Comparison of ENCODE assay signal across 8 cellular contexts in the genomic region with DNA sequence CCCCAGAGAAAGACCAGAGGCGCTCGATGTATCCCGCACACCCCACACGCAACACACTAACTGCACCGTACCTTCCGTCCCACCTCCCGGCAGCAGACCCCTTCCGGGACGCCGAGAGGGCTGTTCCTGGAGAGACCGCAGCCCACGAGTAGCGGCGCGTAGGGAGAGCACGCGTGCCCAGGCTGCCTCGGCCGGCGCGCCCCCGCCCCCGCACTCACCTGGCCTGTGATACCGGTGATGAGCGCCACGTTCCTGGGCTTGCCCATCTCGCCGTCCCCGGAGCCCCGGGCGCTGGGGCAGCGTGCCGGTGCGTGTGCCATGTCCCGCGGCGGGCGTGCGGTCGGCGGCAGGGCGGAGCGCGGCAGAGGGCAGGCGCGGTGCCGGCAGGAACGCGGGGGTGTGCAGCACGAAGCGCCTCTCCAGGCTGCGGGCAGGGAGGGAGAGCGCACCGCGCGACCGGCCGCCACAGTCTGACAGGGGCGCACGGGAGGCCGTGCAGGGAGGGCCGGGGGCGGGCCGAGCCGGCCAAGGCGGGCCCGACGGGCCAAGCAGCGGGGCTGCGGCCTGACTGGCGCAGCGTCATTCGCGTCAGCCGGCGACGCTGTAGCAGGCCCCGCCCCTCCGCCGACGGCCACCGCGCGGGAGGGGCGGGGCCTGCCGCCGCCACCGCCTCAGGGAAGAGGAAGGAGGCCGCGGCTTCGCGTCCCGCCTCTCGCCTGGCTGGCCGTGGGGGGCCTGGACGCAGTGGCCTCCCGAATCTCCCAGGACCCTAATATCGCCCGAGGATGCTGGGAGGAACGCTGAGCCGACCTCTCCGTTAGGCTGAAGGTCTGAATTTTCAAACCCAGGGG. TPM values are rescaled to one million over a fixed set of nuclear protein-coding genes. Genes with fewer than 3 reads are reported as not detected.
DNase-seq lines count a peak whose midpoint lies in the region; TF ChIP-seq lines count a peak whose summit lies in the region.

Gene GMDS (minus strand): TSS at position 503 of the 851 bp plus-strand sequence.

- in situ Hi-C loops in GM23248 (cut with MboI), result no loop called here

- no peaks in the 10 kb centered on the region for H4K20me1 ChIP-seq in GM23248 (ENCODE audit: insufficient read depth)

- H3K9me3 ChIP-seq in GM23248 (ENCODE audit: low read depth) (no peaks in the 10 kb centered on the region), stomach (no peaks in the 10 kb centered on the region)

- no peak for TF ChIP-seq EP300 in stomach (IDR thresholded peaks at IDR 0.05)

- H3K9me2 ChIP-seq in GM23248 (ENCODE audit: insufficient read depth), result no peaks in the 10 kb centered on the region

- H3K9ac ChIP-seq in GM23248, result peak within 1 kb of the TSS; percentile 95

- H2AFZ ChIP-seq in GM23248, result peak within 1 kb of the TSS; percentile 99

- H3K36me3 Mint-ChIP-seq in neural crest cell (ENCODE audit: low read depth), result no peaks in the 10 kb centered on the region

- no peaks in the 10 kb centered on the region for H3K9me3 Mint-ChIP-seq in neural crest cell

- H3K4me3 ChIP-seq in GM23248 (peak within 1 kb of the TSS; percentile 99), fibroblast of villous mesenchyme (ENCODE audit: low read depth, low read length) (peak within 1 kb of the TSS; percentile 87), stomach (peak within 1 kb of the TSS; percentile 71 to 97 (median 93))

- H3K4me3 Mint-ChIP-seq in neural crest cell, result peak within 1 kb of the TSS; percentile 94

- H3K27me3 ChIP-seq in GM23248 (replicated peaks; ENCODE audit: insufficient read depth) (no peaks in the 10 kb centered on the region), stomach (no peaks in the 10 kb centered on the region)

- peak within 1 kb of the TSS; percentile 91 for H3K27ac Mint-ChIP-seq in neural crest cell (ENCODE audit: unreplicated experiment)

- peak within 1 kb of the TSS; percentile 56 for H3K27ac ChIP-seq in GM23248
- H3K27ac ChIP-seq in stomach, result peak within 1 kb of the TSS; percentile 91 to 98 (median 97)

- intact Hi-C loops in stomach (cut with DNase I; ENCODE audit: low total_unique reads), result no loop called here

- peaks cover 10% of the 10 kb centered on the region for H3K27me3 Mint-ChIP-seq in neural crest cell (ENCODE audit: low read depth)

- TF ChIP-seq CTCF in fibroblast of villous mesenchyme (IDR thresholded peaks at IDR 0.05; ENCODE audit: insufficient read depth, low read depth, low read length), result no peak
- TF ChIP-seq CTCF in neural crest cell (conservative IDR thresholded peaks at IDR 0.05), result no peak
- no peak for TF ChIP-seq CTCF in stomach (IDR thresholded peaks at IDR 0.05)

- H3K4me1 ChIP-seq in GM23248 (ENCODE audit: insufficient read depth), result no peaks in the 10 kb centered on the region
- H3K4me1 ChIP-seq in stomach, result peaks cover 11 to 60% (median 32%) of the 10 kb centered on the region in 4 donors

- DNase-seq in EL (peak; percentile 90), GM23248 (peak; percentile 95), Kasumi-1 (lab: John Stamatoyannopoulos, UW) (peak; percentile 59 to 62), SHP77 treated with DMSO at 0.1 percent for 48 hours (lab: John Stamatoyannopoulos, UW) (peak; percentile 45), activated gamma-delta T cell (lab: John Stamatoyannopoulos, UW) (peak; percentile 78), fibroblast of villous mesenchyme (ENCODE audit: low read depth) (peak; percentile 84), neural crest cell (ENCODE audit: low read depth, low spot score) (peak; percentile 70), stomach (peak; percentile 90)

- H3K4me1 Mint-ChIP-seq in neural crest cell, result peaks cover 20% of the 10 kb centered on the region

- H3F3A ChIP-seq in GM23248 (ENCODE audit: insufficient read depth), result no peaks in the 10 kb centered on the region

- no peaks in the 10 kb centered on the region for H3K36me3 ChIP-seq in GM23248 (ENCODE audit: low read depth)
- peaks cover 0 to 14% (median 9%) of the 10 kb centered on the region in 4 donors for H3K36me3 ChIP-seq in stomach

- TF ChIP-seq POLR2A in stomach (IDR thresholded peaks at IDR 0.05), result peak in 1 of 4 donors; percentile 48

- peak within 1 kb of the TSS; percentile 92 for H3K4me2 ChIP-seq in GM23248 (ENCODE audit: unreplicated experiment)

- WGBS in GM23248 (ENCODE audit: low coverage in 1 of 2, low lambda C conversion rate in 2 of 2, missing lambda C conversion rate in 2 of 2), 2 experiments, result 1% methylated on average over 76 to 77 of the region's 102 CpGs
- 0 to 1% (median 1%) methylated on average over 22 to 102 of the region's 102 CpGs for WGBS in stomach, 5 donors

- H3K79me2 ChIP-seq in GM23248 (ENCODE audit: insufficient read depth), result no peaks in the 10 kb centered on the region

RNA-seq across cellular contexts. Expression of gene GMDS, which starts in this region (rescaled TPM):
- 3.0 and 13.8 TPM in 2 replicates for total RNA-seq in GM23248 (2014; rRNA removed; shearing (Covaris generic))
- polyA plus RNA-seq in GM23248 (2016; fragmentation: Nextera tagmentation; extraction: Ambion mirVana) (12.6 and 14.1 TPM in 2 replicates), stomach (100 to 1,000 TPM in 1 of 3 donors, 10 to 100 TPM in 2; 83.7 to 136 (median 92.3) TPM)
- total RNA-seq in fibroblast of villous mesenchyme (3.9 and 6.5 TPM in 2 replicates), neural crest cell (13.2 and 16.1 TPM in 2 replicates), stomach (100 to 1,000 TPM in 4 of 5 donors, 10 to 100 TPM in 1; 84.6 to 262 (median 143) TPM)

Comparison
In these comparisons a context has a peak if more than half of its experiments do, and no peak if none do; other contexts are left out.
1. Peak in every context shown above with its lines: DNase-seq, H3K4me3 ChIP-seq and H3K27ac ChIP-seq.
2. DNase-seq: peak in every context shown above with its lines; median percentile 95 in GM23248; 90 in EL; 90 in stomach; 84 in fibroblast of villous mesenchyme; 78 in activated gamma-delta T cell; 70 in neural crest cell; 60 in Kasumi-1; 45 in SHP77 treated with DMSO at 0.1 percent for 48 hours.